ENCODE assay signal across 15 cellular contexts in the genomic region with DNA sequence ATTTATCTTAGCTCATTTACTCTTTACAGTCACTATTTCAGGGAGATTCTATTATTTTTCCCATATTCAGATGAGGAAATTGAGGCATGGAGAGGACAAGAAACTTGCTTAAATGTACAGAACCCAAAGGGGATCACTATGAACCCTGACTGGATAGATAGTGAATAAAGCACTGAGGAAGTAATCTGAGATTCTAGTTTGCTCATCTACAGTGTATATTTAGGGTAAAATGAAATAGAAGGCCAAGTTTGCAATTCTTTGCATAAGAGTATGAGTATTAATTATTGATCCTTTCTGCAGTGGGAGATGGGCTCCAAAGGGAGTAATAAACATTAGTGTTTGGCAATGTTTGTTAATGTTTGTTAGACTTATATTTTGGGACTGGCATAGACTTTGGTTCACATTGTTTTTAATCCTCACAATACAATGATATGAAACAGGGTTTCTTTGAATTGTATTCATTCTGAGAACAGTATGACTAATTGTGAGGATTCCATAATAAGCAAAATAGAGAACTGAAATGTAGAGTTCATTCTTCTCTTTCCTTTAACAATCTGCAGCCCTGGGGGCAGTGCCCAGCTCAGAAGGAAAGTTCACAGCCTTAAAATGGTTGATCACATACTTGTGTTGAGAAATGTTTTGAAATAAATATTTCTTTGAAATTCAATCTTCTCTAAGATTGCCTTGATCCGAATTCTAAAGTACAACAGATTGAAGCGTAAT.
A peak's percentile ranks its signal among the peaks of the same experiment; 100 is the strongest.
DNase-seq lines count a peak whose midpoint lies in the region; ATAC-seq, FAIRE-seq and TF ChIP-seq lines count a peak whose summit lies in the region.
"Had no signal": no experiment of that assay in that cellular context is flagged by ENCODE, and none has a peak within 500 bp of the region (broad histone marks: within the 10 kb centered on the region; RNA-seq: fewer than 3 reads in every experiment).

No MANE protein-coding gene starts in this region.

- no peak overlapping the region for H3K4me3 ChIP-seq in upper lobe of right lung
- H3K4me3 ChIP-seq: SJSA1 had no signal

- DNase-seq in activated CD4-positive, CD25-positive, alpha-beta regulatory T cell (lab: John Stamatoyannopoulos, UW): no peak
- DNase-seq in upper lobe of right lung (no peak), frontal cortex (ENCODE audit: low spot score in 2 of 2) (no peak)
- no peak for DNase-seq in activated naive CD4-positive, alpha-beta T cell treated with Interleukin-2 at 50 U/mL for 16 hours
- DNase-seq: activated effector memory CD4-positive, alpha-beta T cell treated with Interleukin-2 at 50 U/mL for 16 hours; NCI-H1092; NCI-H524 treated with DMSO at 0.1 percent for 48 hours had no signal

- no peaks in the 10 kb centered on the region for H3K36me3 ChIP-seq in upper lobe of right lung
- H3K36me3 ChIP-seq: SJSA1 had no signal

- H3K27ac ChIP-seq in upper lobe of right lung: no peak overlapping the region
- H3K27ac ChIP-seq: C4-2B, SJSA1 had no signal

- H3K27me3 ChIP-seq in upper lobe of right lung: no peaks in the 10 kb centered on the region

- ATAC-seq in GM18520 (IDR thresholded peaks at IDR 0.05; ENCODE audit: unreplicated experiment): peak; percentile 100
- peak; percentile 100 for ATAC-seq in GM21390 (IDR thresholded peaks at IDR 0.05; ENCODE audit: unreplicated experiment)
- ATAC-seq in HG02973 (IDR thresholded peaks at IDR 0.05; ENCODE audit: unreplicated experiment): peak; percentile 100
- ATAC-seq in HG03571 (IDR thresholded peaks at IDR 0.05; ENCODE audit: unreplicated experiment): peak; percentile 100
- ATAC-seq in upper lobe of right lung: no peak
- ATAC-seq: activated CD4-positive, CD25-positive, alpha-beta regulatory T cell treated with anti-CD3 and anti-CD28 coated beads, Interleukin-2, amount 50 U/mL, for 24 hours had no signal

- no peak for FAIRE-seq in frontal cortex (lab: Jason Lieb, UNC)
- FAIRE-seq: bronchial epithelial cell had no signal

- H3K4me1 ChIP-seq in upper lobe of right lung: no peaks in the 10 kb centered on the region
- H3K4me1 ChIP-seq: SJSA1 had no signal

- TF ChIP-seq CTCF in upper lobe of right lung (IDR thresholded peaks at IDR 0.05): no peak

- intact Hi-C loops in upper lobe of right lung (cut with DNase I): no loop called here

- no peaks in the 10 kb centered on the region for H3K9me3 ChIP-seq in upper lobe of right lung
- H3K9me3 ChIP-seq: SJSA1 had no signal
